Comparison of ENCODE assay signal across 9 cellular contexts in genomic region chr11:122069946-122070345, GRCh38. TPM values are rescaled to one million over a fixed set of nuclear protein-coding genes. Genes with fewer than 3 reads are reported as not detected.
DNase-seq lines count a peak whose midpoint lies in the region; ATAC-seq and TF ChIP-seq lines count a peak whose summit lies in the region.
"Had no signal": no experiment of that assay in that cellular context is flagged by ENCODE, and none has a peak within 500 bp of the region (broad histone marks: within the 10 kb centered on the region; RNA-seq: fewer than 3 reads in every experiment).

No MANE protein-coding gene starts in this region.

- H3K9me3 ChIP-seq in RWPE2 (ENCODE audit: severe bottlenecking) (no peaks in the 10 kb centered on the region), gastroesophageal sphincter (no peaks in the 10 kb centered on the region), psoas muscle (no peaks in the 10 kb centered on the region)

- H3K4me1 Mint-ChIP-seq in activated CD4-positive, alpha-beta T cell treated with anti-CD3 and anti-CD28 coated beads, Interleukin-2, amount 10 ng/mL, durations not matched to agents 7 days and 5 days, result no peaks in the 10 kb centered on the region

- intact Hi-C loops in psoas muscle (cut with DNase I), result loop anchor here in 1 of 2 donors (10.0 kb wide), 1 partner anchor 125 kb away; no protein-coding TSS in a partner anchor

- H3K4me1 ChIP-seq in RWPE2 (ENCODE audit: insufficient read depth, poor library complexity, severe bottlenecking), result no peaks in the 10 kb centered on the region
- peaks cover 7 to 59% (median 15%) of the 10 kb centered on the region in 3 donors for H3K4me1 ChIP-seq in gastroesophageal sphincter
- H3K4me1 ChIP-seq in psoas muscle, result no peaks in the 10 kb centered on the region

- no peak overlapping the region for H3K27ac Mint-ChIP-seq in activated CD4-positive, alpha-beta T cell treated with anti-CD3 and anti-CD28 coated beads, Interleukin-2, amount 10 ng/mL, durations not matched to agents 7 days and 5 days

- H3K27ac ChIP-seq in RWPE2 (ENCODE audit: poor library complexity, severe bottlenecking) (no peak overlapping the region), gastroesophageal sphincter (peak overlapping the region in 2 of 4 donors; percentile 55 to 66), psoas muscle (no peak overlapping the region)

- ATAC-seq in RWPE2 (ENCODE audit: low read depth) (peak; percentile 55; the same call in 1 of the 3 replicates), gastroesophageal sphincter (peak; percentile 80), psoas muscle (no peak), HG02870 (IDR thresholded peaks at IDR 0.05; ENCODE audit: unreplicated experiment) (no peak)

- DNase-seq in activated CD4-positive, alpha-beta T cell treated with anti-CD3 and anti-CD28 coated beads, Interleukin-2, amount 10 ng/mL, durations not matched to agents 7 days and 5 days, result peak; percentile 17
- DNase-seq in activated CD4-positive, alpha-beta T cell treated with anti-CD3 and anti-CD28 coated beads for 1 hour, result no peak
- no peak for DNase-seq in RWPE2 (ENCODE audit: low spot score)
- DNase-seq in psoas muscle, result peak; percentile 32 to 57
- no peak for DNase-seq in NCI-H2171 treated with DMSO at 0.1 percent for 48 hours (lab: John Stamatoyannopoulos, UW)
- no peak for DNase-seq in NCI-H1694 treated with DMSO at 0.1 percent for 48 hours (lab: John Stamatoyannopoulos, UW)

- H3K27me3 ChIP-seq in RWPE2 (ENCODE audit: insufficient read depth, poor library complexity, severe bottlenecking), result no peaks in the 10 kb centered on the region
- H3K27me3 ChIP-seq in gastroesophageal sphincter, result no peaks in the 10 kb centered on the region
- no peaks in the 10 kb centered on the region for H3K27me3 ChIP-seq in psoas muscle (ENCODE audit: insufficient read depth in 3 of 3, low read length in 2 of 3)

- no peaks in the 10 kb centered on the region for H3K9me3 Mint-ChIP-seq in activated CD4-positive, alpha-beta T cell treated with anti-CD3 and anti-CD28 coated beads, Interleukin-2, amount 10 ng/mL, durations not matched to agents 7 days and 5 days

- TF ChIP-seq POLR2A in gastroesophageal sphincter (IDR thresholded peaks at IDR 0.05), result no peak

- H3K36me3 Mint-ChIP-seq in activated CD4-positive, alpha-beta T cell treated with anti-CD3 and anti-CD28 coated beads, Interleukin-2, amount 10 ng/mL, durations not matched to agents 7 days and 5 days (ENCODE audit: low read depth), result no peaks in the 10 kb centered on the region

- 8 to 14% methylated on average over 4 of the region's 4 CpGs for WGBS in gastroesophageal sphincter (ENCODE audit: low coverage in 1 of 2), 2 donors
- WGBS in psoas muscle, 3 donors, result 43 to 52% (median 46%) methylated on average over 4 of the region's 4 CpGs

- H3K27me3 Mint-ChIP-seq in activated CD4-positive, alpha-beta T cell treated with anti-CD3 and anti-CD28 coated beads, Interleukin-2, amount 10 ng/mL, durations not matched to agents 7 days and 5 days, result no peaks in the 10 kb centered on the region

- POLR2A ChIA-PET in activated CD4-positive, alpha-beta T cell treated with anti-CD3 and anti-CD28 coated beads, Interleukin-2, amount 10 ng/mL, durations not matched to agents 7 days and 5 days (lab: Charles Lee), result no interaction called here

- TF ChIP-seq CTCF in RWPE2 (IDR thresholded peaks at IDR 0.05; ENCODE audit: poor library complexity, severe bottlenecking), result no peak
- no peak for TF ChIP-seq CTCF in gastroesophageal sphincter (IDR thresholded peaks at IDR 0.05)
- TF ChIP-seq CTCF in psoas muscle (IDR thresholded peaks at IDR 0.05), result no peak

- no peak overlapping the region for H3K4me3 ChIP-seq in RWPE2 (ENCODE audit: severe bottlenecking)
- peak overlapping the region in 1 of 2 donors; percentile 12 for H3K4me3 ChIP-seq in gastroesophageal sphincter
- no peak overlapping the region for H3K4me3 ChIP-seq in psoas muscle

- TF ChIP-seq EP300 in gastroesophageal sphincter (IDR thresholded peaks at IDR 0.05), result no peak

- CTCF ChIA-PET in activated CD4-positive, alpha-beta T cell treated with anti-CD3 and anti-CD28 coated beads, Interleukin-2, amount 10 ng/mL, durations not matched to agents 7 days and 5 days (lab: Charles Lee), result interaction anchor here (1.0 kb wide), 1 partner anchor 18 kb away, joined by 3 read pairs; no protein-coding TSS in a partner anchor

- H3K4me3 Mint-ChIP-seq in activated CD4-positive, alpha-beta T cell treated with anti-CD3 and anti-CD28 coated beads, Interleukin-2, amount 10 ng/mL, durations not matched to agents 7 days and 5 days, result no peak overlapping the region

- H3K36me3 ChIP-seq in RWPE2 (ENCODE audit: low read depth) (no peaks in the 10 kb centered on the region), gastroesophageal sphincter (peaks cover 0 to 9% of the 10 kb centered on the region in 2 donors), psoas muscle (ENCODE audit: insufficient read depth in 1 of 2, low read depth in 1 of 2) (no peaks in the 10 kb centered on the region)

RNA-seq across cellular contexts. Expression of gene BLID, which starts 46.1 kb away (rescaled TPM):
- not detected for total RNA-seq in activated CD4-positive, alpha-beta T cell treated with anti-CD3 and anti-CD28 coated beads, Interleukin-2, amount 10 ng/mL, durations not matched to agents 7 days and 5 days
- total RNA-seq in gastroesophageal sphincter, result 10 to 100 TPM in 1 of 4 donors, 1 to 10 TPM in 2, not detected in 1; 1.2 to 13.5 (median 5.4) TPM
- under 1 TPM in 1 of 4 donors, not detected in 3; 0.45 TPM for total RNA-seq in psoas muscle
- under 1 TPM in 1 of 3 donors, not detected in 2; 0.04 TPM for polyA plus RNA-seq in psoas muscle
- total RNA-seq: mononuclear cell had no signal

Comparison
In these comparisons a context has a peak if more than half of its experiments do, and no peak if none do; other contexts are left out.
1. DNase-seq: peak in activated CD4-positive, alpha-beta T cell treated with anti-CD3 and anti-CD28 coated beads, Interleukin-2, amount 10 ng/mL, durations not matched to agents 7 days and 5 days (single experiment) and psoas muscle (2 of 2); none in activated CD4-positive, alpha-beta T cell treated with anti-CD3 and anti-CD28 coated beads for 1 hour (single experiment), RWPE2 (single experiment), NCI-H2171 treated with DMSO at 0.1 percent for 48 hours (single experiment) and NCI-H1694 treated with DMSO at 0.1 percent for 48 hours (single experiment).
2. ATAC-seq: peak in RWPE2 (single experiment) and gastroesophageal sphincter (single experiment); none in psoas muscle (0 of 4) and HG02870 (single experiment).